In genomic region chr2:102155703-102156515, GRCh38 we compare ENCODE assay signal across 3 cellular contexts.
TF ChIP-seq lines count a peak whose summit lies in the region.

No MANE protein-coding gene starts in this region.

TF ChIP-seq in IMR-90, 13 proteins besides CTCF, POLR2A, EP300 and RAD21:
- TF ChIP-seq RCOR1 (IDR thresholded peaks at IDR 0.05; ENCODE audit: insufficient replicate concordance, low read length) (no peak), BHLHE40 (IDR thresholded peaks at IDR 0.05; ENCODE audit: low read depth, low read length) (peak; percentile 57; the same call in 1 of the 2 replicates), MAFK (IDR thresholded peaks at IDR 0.05; ENCODE audit: low read depth, low read length) (no peak), CHD1 (IDR thresholded peaks at IDR 0.05; ENCODE audit: low read depth, low read length) (no peak), CEBPB (IDR thresholded peaks at IDR 0.05; ENCODE audit: low read depth, low read length) (peak; percentile 70)

TF ChIP-seq in HepG2, 621 proteins besides CTCF, POLR2A, EP300 and RAD21 (continues in another document):
- TF ChIP-seq ZNF136 (CRISPR knock-in tag; IDR thresholded peaks at IDR 0.05; ENCODE audit: low read depth) (0 out of 2 replicates have a peak, but pooled peaks have one; percentile 75), SALL2 (CRISPR knock-in tag; IDR thresholded peaks at IDR 0.05) (no peak), MXD1 (CRISPR knock-in tag; IDR thresholded peaks at IDR 0.05) (no peak), GMEB1 (CRISPR knock-in tag; IDR thresholded peaks at IDR 0.05; ENCODE audit: borderline replicate concordance) (peak; percentile 57; the same call in 1 of the 2 replicates), MED1 (CRISPR knock-in tag; IDR thresholded peaks at IDR 0.05) (peak; percentile 97), PHF20 (CRISPR knock-in tag; IDR thresholded peaks at IDR 0.05) (no peak), FUBP1 (CRISPR knock-in tag; IDR thresholded peaks at IDR 0.05; ENCODE audit: borderline replicate concordance) (peak; percentile 94; the same call in 1 of the 2 replicates), PCBP2 (optimal IDR thresholded peaks at IDR 0.05; ENCODE audit: low read depth, low read length, poor library complexity, severe bottlenecking) (no peak), ZNF570 (CRISPR knock-in tag; IDR thresholded peaks at IDR 0.05; ENCODE audit: borderline replicate concordance) (no peak), SNAPC2 (CRISPR knock-in tag; IDR thresholded peaks at IDR 0.05) (peak; percentile 87; the same call in 1 of the 2 replicates), ZNF841 (CRISPR knock-in tag; IDR thresholded peaks at IDR 0.05; ENCODE audit: borderline replicate concordance) (0 out of 2 replicates have a peak, but pooled peaks have one; percentile 71), HOXA5 (CRISPR knock-in tag; IDR thresholded peaks at IDR 0.05) (peak; percentile 58; the same call in 1 of the 2 replicates), SNAPC4 (CRISPR knock-in tag; IDR thresholded peaks at IDR 0.05) (0 out of 2 replicates have a peak, but pooled peaks have one; percentile 50), AKAP8 (CRISPR knock-in tag; IDR thresholded peaks at IDR 0.05) (peak; percentile 27; the same call in 1 of the 2 replicates), FOSL2 (CRISPR knock-in tag; IDR thresholded peaks at IDR 0.05) (peak; percentile 83), ZNF232 (CRISPR knock-in tag; IDR thresholded peaks at IDR 0.05; ENCODE audit: borderline replicate concordance) (peak; percentile 38; the same call in 1 of the 2 replicates), POLR2G (IDR thresholded peaks at IDR 0.05; ENCODE audit: low read depth, low read length) (0 out of 2 replicates have a peak, but pooled peaks have one; percentile 32), TAF1 (CRISPR knock-in tag; IDR thresholded peaks at IDR 0.05) (no peak), JUNB (CRISPR knock-in tag; IDR thresholded peaks at IDR 0.05; ENCODE audit: borderline replicate concordance) (peak; percentile 33; the same call in 1 of the 2 replicates)

TF ChIP-seq in HEK293T, 16 proteins besides CTCF, POLR2A, EP300 and RAD21:
- TF ChIP-seq SUZ12 (IDR thresholded peaks at IDR 0.05) = no peak
- no peak for TF ChIP-seq ELF4 (IDR thresholded peaks at IDR 0.05)
- no peak for TF ChIP-seq ARNT (IDR thresholded peaks at IDR 0.05)
- no peak for TF ChIP-seq FOXA1 (IDR thresholded peaks at IDR 0.05)
- TF ChIP-seq BHLHE40 (IDR thresholded peaks at IDR 0.05; ENCODE audit: borderline replicate concordance) = no peak
- TF ChIP-seq FOXK2 (IDR thresholded peaks at IDR 0.05) = no peak
- no peak for TF ChIP-seq TARDBP (IDR thresholded peaks at IDR 0.05)
- TF ChIP-seq NFRKB (IDR thresholded peaks at IDR 0.05) = no peak
- no peak for TF ChIP-seq PKNOX1 (IDR thresholded peaks at IDR 0.05)
- no peak for TF ChIP-seq LEF1 (IDR thresholded peaks at IDR 0.05; ENCODE audit: borderline replicate concordance)
- no peak for TF ChIP-seq HDGF (IDR thresholded peaks at IDR 0.05; ENCODE audit: borderline replicate concordance)
